ENCODE assay signal across 32 cellular contexts in the genomic region with DNA sequence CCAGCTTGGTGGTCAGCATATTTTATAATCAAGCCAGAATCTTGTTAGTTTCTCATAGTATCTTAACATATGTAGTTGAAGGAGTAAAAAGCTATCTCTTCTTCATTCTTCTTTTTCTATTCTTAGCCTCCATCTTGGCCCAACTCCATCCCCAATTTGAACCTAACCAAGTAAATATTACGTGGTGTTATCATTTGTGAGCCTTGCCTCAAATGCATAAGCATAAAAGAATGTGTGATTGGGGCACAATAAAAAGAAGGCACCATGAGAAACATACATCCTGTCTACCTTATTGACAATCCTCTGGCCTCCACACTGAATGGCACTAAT.
"Had no signal": no experiment of that assay in that cellular context is flagged by ENCODE, and none has a peak within 500 bp of the region (broad histone marks: within the 10 kb centered on the region; RNA-seq: fewer than 3 reads in every experiment).

No MANE protein-coding gene starts in this region.

- FAIRE-seq: astrocyte had no signal

- H3K27me3 Mint-ChIP-seq: activated naive CD4-positive, alpha-beta T cell treated with anti-CD3 and anti-CD28 coated beads, Interleukin-2, amount 10 ng/mL, durations not matched to agents 7 days and 5 days; natural killer cell treated with Interleukin-12 subunit alpha and Interleukin-12 subunit beta and Interleukin-15 and Interleukin-18, amount 100 ng/mL, for 72 hours had no signal

- H3K4me3 ChIP-seq: esophagus muscularis mucosa, gastrocnemius medialis, hepatocyte, mucosa of descending colon, testis, uterus had no signal

- ATAC-seq: activated CD4-positive, CD25-positive, alpha-beta regulatory T cell treated with anti-CD3 and anti-CD28 coated beads, Interleukin-2, amount 50 U/mL, for 24 hours; gastrocnemius medialis; left ventricle myocardium superior; mucosa of descending colon; natural killer cell treated with Interleukin-12 subunit alpha and Interleukin-12 subunit beta and Interleukin-15 and Interleukin-18, amount 100 ng/mL, for 72 hours; right cardiac atrium; stimulated activated naive CD8-positive, alpha-beta T cell treated with anti-CD3 and anti-CD28 coated beads, Interleukin-15, Interleukin-2, amounts not matched to agents 100 U/mL and 50 U/mL, for 24 hours; T-helper 17 cell had no signal

- H3K36me3 Mint-ChIP-seq: activated naive CD4-positive, alpha-beta T cell treated with anti-CD3 and anti-CD28 coated beads, Interleukin-2, amount 10 ng/mL, durations not matched to agents 7 days and 5 days; activated naive CD8-positive, alpha-beta T cell treated with anti-CD3 and anti-CD28 coated beads, Interleukin-2, amount 10 ng/mL, durations not matched to agents 7 days and 5 days; natural killer cell treated with Interleukin-12 subunit alpha and Interleukin-12 subunit beta and Interleukin-15 and Interleukin-18, amount 100 ng/mL, for 72 hours had no signal

- H3K27ac Mint-ChIP-seq: activated naive CD4-positive, alpha-beta T cell treated with anti-CD3 and anti-CD28 coated beads, Interleukin-2, amount 10 ng/mL, durations not matched to agents 7 days and 5 days; activated naive CD8-positive, alpha-beta T cell treated with anti-CD3 and anti-CD28 coated beads, Interleukin-2, amount 10 ng/mL, durations not matched to agents 7 days and 5 days; natural killer cell treated with Interleukin-12 subunit alpha and Interleukin-12 subunit beta and Interleukin-15 and Interleukin-18, amount 100 ng/mL, for 72 hours; T-helper 17 cell had no signal

- H3K4me3 Mint-ChIP-seq: activated naive CD4-positive, alpha-beta T cell treated with anti-CD3 and anti-CD28 coated beads, Interleukin-2, amount 10 ng/mL, durations not matched to agents 7 days and 5 days; activated naive CD8-positive, alpha-beta T cell treated with anti-CD3 and anti-CD28 coated beads, Interleukin-2, amount 10 ng/mL, durations not matched to agents 7 days and 5 days; natural killer cell treated with Interleukin-12 subunit alpha and Interleukin-12 subunit beta and Interleukin-15 and Interleukin-18, amount 100 ng/mL, for 72 hours; T-helper 17 cell had no signal

- H3K9me3 Mint-ChIP-seq: activated naive CD4-positive, alpha-beta T cell treated with anti-CD3 and anti-CD28 coated beads, Interleukin-2, amount 10 ng/mL, durations not matched to agents 7 days and 5 days; activated naive CD8-positive, alpha-beta T cell treated with anti-CD3 and anti-CD28 coated beads, Interleukin-2, amount 10 ng/mL, durations not matched to agents 7 days and 5 days had no signal

- DNase-seq: activated CD4-positive, alpha-beta T cell treated with anti-CD3 and anti-CD28 coated beads for 48 hours; activated CD4-positive, alpha-beta T cell treated with anti-CD3 and anti-CD28 coated beads, Interleukin-2, amount 50 U/mL, for 48 hours; activated CD8-positive, alpha-beta memory T cell treated with anti-CD3 and anti-CD28 coated beads for 24 hours; activated effector memory CD4-positive, alpha-beta T cell treated with anti-CD3 and anti-CD28 coated beads, Interleukin-2, amount 50 U/mL, for 16 hours; activated naive CD4-positive, alpha-beta T cell treated with anti-CD3 and anti-CD28 coated beads, Interleukin-2, amount 10 ng/mL, durations not matched to agents 7 days and 5 days; activated naive CD8-positive, alpha-beta T cell treated with anti-CD3 and anti-CD28 coated beads, Interleukin-2, amount 10 ng/mL, durations not matched to agents 7 days and 5 days; amniotic stem cell; brain microvascular endothelial cell; caudate nucleus; dermis blood vessel endothelial cell; effector CD4-positive, alpha-beta T cell; gastrocnemius medialis; glutamatergic neuron; islet precursor cell; left cardiac atrium; left ventricle myocardium superior; mucosa of descending colon; posterior cingulate gyrus; right cardiac atrium; stimulated activated CD4-positive, alpha-beta T cell treated with anti-CD3 and anti-CD28 coated beads, Interleukin-2, amount 100 ng/mL, for 48 hours; stimulated activated naive CD8-positive, alpha-beta T cell treated with anti-CD3 and anti-CD28 coated beads, Interleukin-15, Interleukin-2, amounts not matched to agents 100 U/mL and 50 U/mL, for 24 hours; T-helper 17 cell; T1000; testis; trophoblast cell; uterus; WERI-Rb-1 had no signal

- H3K4me1 Mint-ChIP-seq: activated naive CD4-positive, alpha-beta T cell treated with anti-CD3 and anti-CD28 coated beads, Interleukin-2, amount 10 ng/mL, durations not matched to agents 7 days and 5 days; activated naive CD8-positive, alpha-beta T cell treated with anti-CD3 and anti-CD28 coated beads, Interleukin-2, amount 10 ng/mL, durations not matched to agents 7 days and 5 days had no signal
